ENCODE assay signal across 9 cellular contexts in the genomic region with DNA sequence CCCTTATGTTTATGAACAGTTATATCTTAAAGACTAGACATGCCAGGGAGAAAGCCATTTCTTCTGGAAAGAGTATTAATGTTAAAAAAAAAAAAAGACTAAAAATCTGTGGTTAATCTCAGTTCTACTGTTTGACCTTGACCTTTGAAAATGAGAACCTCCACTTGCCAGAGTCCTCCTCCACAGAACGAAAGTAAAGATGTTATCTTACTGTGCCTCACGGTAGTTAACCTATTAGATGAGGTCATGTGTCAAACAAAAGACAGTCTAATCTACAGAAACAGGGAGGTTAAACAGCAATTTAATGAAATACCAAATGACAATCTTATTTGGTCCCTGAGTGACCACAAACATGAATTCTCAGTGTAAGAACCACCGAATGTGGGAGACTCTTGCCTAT. TPM values are rescaled to one million over a fixed set of nuclear protein-coding genes. Genes with fewer than 3 reads are reported as not detected.
DNase-seq lines count a peak whose midpoint lies in the region; ATAC-seq and TF ChIP-seq lines count a peak whose summit lies in the region.
"Had no signal": no experiment of that assay in that cellular context is flagged by ENCODE, and none has a peak within 500 bp of the region (broad histone marks: within the 10 kb centered on the region; RNA-seq: fewer than 3 reads in every experiment).

No MANE protein-coding gene starts in this region.

- no peak overlapping the region for H3K9ac ChIP-seq in endodermal cell (ENCODE audit: extremely low read depth, low read length, poor library complexity, severe bottlenecking)

- H3K27ac ChIP-seq in spleen: peak overlapping the region; percentile 29 to 79 (median 61)
- no peak overlapping the region for H3K27ac ChIP-seq in endodermal cell (ENCODE audit: low read depth, low read length)

- H3K36me3 ChIP-seq in spleen (no peaks in the 10 kb centered on the region), endodermal cell (ENCODE audit: control insufficient read depth, insufficient read depth, low read length) (no peaks in the 10 kb centered on the region)

- H3K9me3 ChIP-seq in spleen: no peaks in the 10 kb centered on the region
- H3K9me3 ChIP-seq in endodermal cell (ENCODE audit: control insufficient read depth, low read length): no peaks in the 10 kb centered on the region

- H3K4me3 ChIP-seq in spleen (no peak overlapping the region), endodermal cell (ENCODE audit: low read length) (no peak overlapping the region)

- H3K4me3 Mint-ChIP-seq in activated CD4-positive, alpha-beta T cell treated with anti-CD3 and anti-CD28 coated beads, Interleukin-2, amount 10 ng/mL, durations not matched to agents 24 days and 14 days: peak overlapping the region; percentile 74
- H3K4me3 Mint-ChIP-seq in endodermal cell: no peak overlapping the region

- DNase-seq in activated CD4-positive, alpha-beta T cell treated with anti-CD3 and anti-CD28 coated beads, Interleukin-2, amount 10 ng/mL, durations not matched to agents 24 days and 14 days: peak; percentile 70
- DNase-seq in activated CD4-positive, alpha-beta T cell treated with anti-CD3 and anti-CD28 coated beads, Interleukin-2, amount 50 U/mL, for 1 hour: no peak
- DNase-seq in RPMI7951 (ENCODE audit: low read depth): peak; percentile 54
- DNase-seq in spleen: no peak
- no peak for DNase-seq in NCI-H526 treated with DMSO at 0.1 percent for 48 hours (lab: John Stamatoyannopoulos, UW)
- DNase-seq in endodermal cell: no peak
- no peak for DNase-seq in stimulated activated CD4-positive, alpha-beta T cell treated with anti-CD3 and anti-CD28 coated beads, Interleukin-2, amount 100 ng/mL, for 48 hours

- intact Hi-C loops in activated CD4-positive, alpha-beta T cell treated with anti-CD3 and anti-CD28 coated beads, Interleukin-2, amount 10 ng/mL, durations not matched to agents 24 days and 14 days (cut with micrococcal nuclease): loop anchor here (1.0 kb wide), 2 partner anchors 20 to 208 kb away; no protein-coding TSS in a partner anchor
- intact Hi-C loops in spleen (cut with DNase I; ENCODE audit: low total_unique reads): loop anchor here (10.0 kb wide), 2 partner anchors 218 to 408 kb away; a partner anchor contains a TSS

- peaks cover 17% of the 10 kb centered on the region for H3K27me3 Mint-ChIP-seq in activated CD4-positive, alpha-beta T cell treated with anti-CD3 and anti-CD28 coated beads, Interleukin-2, amount 10 ng/mL, durations not matched to agents 24 days and 14 days
- peaks cover 1% of the 10 kb centered on the region for H3K27me3 Mint-ChIP-seq in endodermal cell (ENCODE audit: insufficient read depth)

- H3K4me1 ChIP-seq in spleen (peaks cover 25 to 69% (median 40%) of the 10 kb centered on the region in 6 donors), endodermal cell (ENCODE audit: control insufficient read depth, insufficient read depth, low read length) (no peaks in the 10 kb centered on the region)

- H3K27me3 ChIP-seq in spleen (replicated peaks in 1 of 7): no peaks in the 10 kb centered on the region
- no peaks in the 10 kb centered on the region for H3K27me3 ChIP-seq in endodermal cell (ENCODE audit: control insufficient read depth, insufficient read depth, low read length, poor library complexity, severe bottlenecking)

- H3K36me3 Mint-ChIP-seq in activated CD4-positive, alpha-beta T cell treated with anti-CD3 and anti-CD28 coated beads, Interleukin-2, amount 10 ng/mL, durations not matched to agents 24 days and 14 days (ENCODE audit: low read depth): no peaks in the 10 kb centered on the region
- H3K36me3 Mint-ChIP-seq in endodermal cell (ENCODE audit: low read depth): no peaks in the 10 kb centered on the region

- no peaks in the 10 kb centered on the region for H3K9me3 Mint-ChIP-seq in activated CD4-positive, alpha-beta T cell treated with anti-CD3 and anti-CD28 coated beads, Interleukin-2, amount 10 ng/mL, durations not matched to agents 24 days and 14 days
- no peaks in the 10 kb centered on the region for H3K9me3 Mint-ChIP-seq in endodermal cell

- H3K27ac Mint-ChIP-seq in activated CD4-positive, alpha-beta T cell treated with anti-CD3 and anti-CD28 coated beads, Interleukin-2, amount 10 ng/mL, durations not matched to agents 24 days and 14 days: peak overlapping the region; percentile 46
- H3K27ac Mint-ChIP-seq in endodermal cell: no peak overlapping the region

- 11 to 29% (median 20%) methylated on average over 3 of the region's 3 CpGs for WGBS in spleen, 5 donors
- 83 to 100% methylated on average over 2 to 3 of the region's 3 CpGs for WGBS in endodermal cell (ENCODE audit: insufficient coverage in 1 of 2, insufficient read length in 1 of 2), 2 experiments

- TF ChIP-seq POLR2A in spleen (IDR thresholded peaks at IDR 0.05): no peak

- TF ChIP-seq CTCF in spleen (IDR thresholded peaks at IDR 0.05 in 8 of 11, conservative IDR thresholded peaks at IDR 0.05 in 3 of 11) (no peak), endodermal cell (conservative IDR thresholded peaks at IDR 0.05) (no peak)

- ATAC-seq in HG02798 (IDR thresholded peaks at IDR 0.05; ENCODE audit: poor library complexity, unreplicated experiment): peak; percentile 74

- peaks cover 56% of the 10 kb centered on the region for H3K4me1 Mint-ChIP-seq in activated CD4-positive, alpha-beta T cell treated with anti-CD3 and anti-CD28 coated beads, Interleukin-2, amount 10 ng/mL, durations not matched to agents 24 days and 14 days
- peaks cover 6% of the 10 kb centered on the region for H3K4me1 Mint-ChIP-seq in endodermal cell

RNA-seq across cellular contexts. Expression of a gene that starts 51.2 kb away (rescaled TPM):
- not detected in 2 replicates for total RNA-seq in activated CD4-positive, alpha-beta T cell treated with anti-CD3 and anti-CD28 coated beads, Interleukin-2, amount 10 ng/mL, durations not matched to agents 24 days and 14 days
- total RNA-seq in RPMI7951 (2014; rRNA removed; shearing (Covaris generic)): 0.48 and 0.59 TPM in 2 replicates
- under 1 TPM in 5 of 7 donors, not detected in 2; 0.09 to 0.30 (median 0.20) TPM for total RNA-seq in spleen
- polyA plus RNA-seq in spleen: under 1 TPM; 0.04 to 0.08 (median 0.06) TPM
- total RNA-seq in endodermal cell: under 1 TPM in 1 of 2 donors, not detected in 1; 0.09 TPM
- 0.21 TPM for polyA plus RNA-seq in endodermal cell (2013, experiment 1 of 2)
- 0.33 TPM for polyA plus RNA-seq in endodermal cell (2013, experiment 2 of 2)
- polyA plus RNA-seq: AG04450 had no signal

RNA-seq across cellular contexts. Expression of a gene that starts 57.5 kb away (rescaled TPM):
- 0.86 and 0.97 TPM in 2 replicates for total RNA-seq in activated CD4-positive, alpha-beta T cell treated with anti-CD3 and anti-CD28 coated beads, Interleukin-2, amount 10 ng/mL, durations not matched to agents 24 days and 14 days
- 28.6 and 43.4 TPM in 2 replicates for total RNA-seq in RPMI7951 (2014; rRNA removed; shearing (Covaris generic))
- total RNA-seq in spleen (10 to 100 TPM in 5 of 7 donors, 1 to 10 TPM in 2; 6.0 to 26.0 (median 10.3) TPM), endodermal cell (not detected)
- polyA plus RNA-seq in spleen: 1 to 10 TPM; 3.4 to 8.2 (median 3.5) TPM
- polyA plus RNA-seq in endodermal cell (2013, experiment 1 of 2): not detected
- polyA plus RNA-seq in endodermal cell (2013, experiment 2 of 2): not detected

Comparison
In these comparisons a context has a peak if more than half of its experiments do, and no peak if none do; other contexts are left out.
1. DNase-seq: peak in activated CD4-positive, alpha-beta T cell treated with anti-CD3 and anti-CD28 coated beads, Interleukin-2, amount 10 ng/mL, durations not matched to agents 24 days and 14 days (single experiment) and RPMI7951 (single experiment); none in activated CD4-positive, alpha-beta T cell treated with anti-CD3 and anti-CD28 coated beads, Interleukin-2, amount 50 U/mL, for 1 hour (single experiment), spleen (single experiment), NCI-H526 treated with DMSO at 0.1 percent for 48 hours (single experiment), endodermal cell (single experiment) and stimulated activated CD4-positive, alpha-beta T cell treated with anti-CD3 and anti-CD28 coated beads, Interleukin-2, amount 100 ng/mL, for 48 hours (0 of 2).